26 cellular contexts compared by ENCODE assay signal in the genomic region with DNA sequence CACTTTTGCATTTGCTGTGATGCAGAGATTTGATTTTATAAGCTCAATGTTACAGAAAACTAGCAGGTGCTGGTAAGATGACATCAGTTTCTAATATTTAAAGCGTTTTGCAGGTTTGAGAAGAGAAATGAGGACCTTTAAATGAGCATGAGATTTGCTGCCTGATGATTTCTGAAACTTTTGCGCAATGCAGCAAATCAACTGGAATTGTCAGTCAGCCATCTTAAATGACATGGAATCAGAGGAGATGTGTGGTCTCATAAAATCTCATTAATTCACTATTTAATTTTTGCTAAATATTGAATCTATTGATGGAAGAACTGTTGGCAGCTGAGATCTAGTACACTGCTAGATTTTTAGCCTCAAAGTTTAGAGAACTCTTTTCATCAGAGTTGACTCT. TPM values are rescaled to one million over a fixed set of nuclear protein-coding genes. Genes with fewer than 3 reads are reported as not detected.
DNase-seq lines count a peak whose midpoint lies in the region; ATAC-seq and TF ChIP-seq lines count a peak whose summit lies in the region.
"Had no signal": no experiment of that assay in that cellular context is flagged by ENCODE, and none has a peak within 500 bp of the region (broad histone marks: within the 10 kb centered on the region; RNA-seq: fewer than 3 reads in every experiment).

No MANE protein-coding gene starts in this region.

- H3K79me2 ChIP-seq in DOHH2 (ENCODE audit: control insufficient read depth, low read length) = peaks cover 88% of the 10 kb centered on the region

- H3K27me3 Mint-ChIP-seq in activated CD4-positive, alpha-beta memory T cell treated with anti-CD3 and anti-CD28 coated beads for 36 hours = no peaks in the 10 kb centered on the region
- no peaks in the 10 kb centered on the region for H3K27me3 Mint-ChIP-seq in activated CD4-positive, alpha-beta memory T cell treated with anti-CD3 and anti-CD28 coated beads, Interleukin-2, amount 10 ng/mL, durations not matched to agents 7 days and 5 days
- no peaks in the 10 kb centered on the region for H3K27me3 Mint-ChIP-seq in activated T-helper 17 cell treated with anti-CD3 and anti-CD28 coated beads, Interleukin-2, amount 50 U/mL, for 72 hours
- H3K27me3 Mint-ChIP-seq: activated B cell treated with CpG ODN at 0.5 μM for 24 hours had no signal

- CTCF ChIA-PET in activated CD4-positive, alpha-beta memory T cell treated with anti-CD3 and anti-CD28 coated beads for 36 hours (lab: Charles Lee) = interaction anchor here (1.8 kb wide), 1 partner anchor 309 kb away, joined by 11 read pairs; no protein-coding TSS in a partner anchor
- CTCF ChIA-PET in activated CD4-positive, alpha-beta memory T cell treated with anti-CD3 and anti-CD28 coated beads, Interleukin-2, amount 10 ng/mL, durations not matched to agents 7 days and 5 days (lab: Charles Lee) = interaction anchor here (1.0 to 2.7 kb wide), 3 partner anchors 74 to 110 kb away, joined by 3 to 7 read pairs (median 6); partner anchors contain the start of gene PFKFB3

- no peaks in the 10 kb centered on the region for H3K9me3 Mint-ChIP-seq in activated CD4-positive, alpha-beta memory T cell treated with anti-CD3 and anti-CD28 coated beads for 36 hours
- no peaks in the 10 kb centered on the region for H3K9me3 Mint-ChIP-seq in activated CD4-positive, alpha-beta memory T cell treated with anti-CD3 and anti-CD28 coated beads, Interleukin-2, amount 10 ng/mL, durations not matched to agents 7 days and 5 days
- no peaks in the 10 kb centered on the region for H3K9me3 Mint-ChIP-seq in activated T-helper 17 cell treated with anti-CD3 and anti-CD28 coated beads, Interleukin-2, amount 50 U/mL, for 72 hours
- H3K9me3 Mint-ChIP-seq: activated B cell treated with CpG ODN at 0.5 μM for 24 hours; T-helper 1 cell treated with Interleukin-12 subunit alpha and Interleukin-12 subunit beta and Interleukin-4 antibody, amounts not matched to agents 30 μg/mL and 1 μg/mL, for 36 hours had no signal

- peaks cover 21% of the 10 kb centered on the region for H3K36me3 Mint-ChIP-seq in activated CD4-positive, alpha-beta memory T cell treated with anti-CD3 and anti-CD28 coated beads for 36 hours
- peaks cover 36% of the 10 kb centered on the region for H3K36me3 Mint-ChIP-seq in activated CD4-positive, alpha-beta memory T cell treated with anti-CD3 and anti-CD28 coated beads, Interleukin-2, amount 10 ng/mL, durations not matched to agents 7 days and 5 days (ENCODE audit: low read depth)
- H3K36me3 Mint-ChIP-seq in activated T-helper 17 cell treated with anti-CD3 and anti-CD28 coated beads, Interleukin-2, amount 50 U/mL, for 72 hours (ENCODE audit: low read depth) = peaks cover 75% of the 10 kb centered on the region

- H3K27me3 ChIP-seq in DOHH2 (ENCODE audit: control insufficient read depth, low read length) (no peaks in the 10 kb centered on the region), neutrophil (no peaks in the 10 kb centered on the region)
- H3K27me3 ChIP-seq: BLaER1, gastroesophageal sphincter, right atrium auricular region, SJSA1 had no signal

- peaks cover 77% of the 10 kb centered on the region for H3K36me3 ChIP-seq in DOHH2 (ENCODE audit: control insufficient read depth, low read length)
- peaks cover 10% of the 10 kb centered on the region for H3K36me3 ChIP-seq in neutrophil

- no peak for ATAC-seq in activated T-helper 17 cell treated with anti-CD3 and anti-CD28 coated beads, Interleukin-2, amount 50 U/mL, for 72 hours (replicated peaks)
- ATAC-seq: gastroesophageal sphincter, HCT116 had no signal

- POLR2A ChIA-PET in activated CD4-positive, alpha-beta memory T cell treated with anti-CD3 and anti-CD28 coated beads for 36 hours (lab: Charles Lee) = no interaction called here
- POLR2A ChIA-PET in activated CD4-positive, alpha-beta memory T cell treated with anti-CD3 and anti-CD28 coated beads, Interleukin-2, amount 10 ng/mL, durations not matched to agents 7 days and 5 days (lab: Charles Lee) = interaction anchor here (0.6 to 1.7 kb wide), 5 partner anchors 10 to 404 kb away, joined by 3 to 7 read pairs (median 4); no protein-coding TSS in a partner anchor

- H4K20me1 ChIP-seq in DOHH2 (ENCODE audit: control insufficient read depth, insufficient read depth, low read depth, low read length) = peaks cover 52% of the 10 kb centered on the region

- H3K4me3 ChIP-seq in DOHH2 (ENCODE audit: low read length) (no peak overlapping the region), neutrophil (ENCODE audit: low read depth in 1 of 2, low read length in 1 of 2) (peak overlapping the region; percentile 5 to 19)
- H3K4me3 ChIP-seq: BLaER1, gastroesophageal sphincter, right atrium auricular region, SJSA1 had no signal

- H3K4me1 Mint-ChIP-seq in activated CD4-positive, alpha-beta memory T cell treated with anti-CD3 and anti-CD28 coated beads for 36 hours (ENCODE audit: low read depth) = peaks cover 73% of the 10 kb centered on the region
- H3K4me1 Mint-ChIP-seq in activated CD4-positive, alpha-beta memory T cell treated with anti-CD3 and anti-CD28 coated beads, Interleukin-2, amount 10 ng/mL, durations not matched to agents 7 days and 5 days = peaks cover 75% of the 10 kb centered on the region
- peaks cover 44% of the 10 kb centered on the region for H3K4me1 Mint-ChIP-seq in activated T-helper 17 cell treated with anti-CD3 and anti-CD28 coated beads, Interleukin-2, amount 50 U/mL, for 72 hours

- H3K27ac ChIP-seq in DOHH2 (ENCODE audit: low read depth, low read length) (no peak overlapping the region), neutrophil (peak overlapping the region; percentile 77)
- H3K27ac ChIP-seq: BLaER1, right atrium auricular region, SJSA1 had no signal

- H3K4me2 ChIP-seq in DOHH2 (ENCODE audit: low read length) = peak overlapping the region; percentile 58; the same call in 1 of the 2 replicates

- H3K9me3 ChIP-seq in DOHH2 (ENCODE audit: control insufficient read depth, insufficient read depth, low read length) (no peaks in the 10 kb centered on the region), neutrophil (no peaks in the 10 kb centered on the region)
- H3K9me3 ChIP-seq: BLaER1, gastroesophageal sphincter, right atrium auricular region had no signal

- DNase-seq in activated CD4-positive, alpha-beta memory T cell treated with anti-CD3 and anti-CD28 coated beads for 36 hours = no peak
- DNase-seq in activated CD4-positive, alpha-beta memory T cell treated with anti-CD3 and anti-CD28 coated beads, Interleukin-2, amount 10 ng/mL, durations not matched to agents 7 days and 5 days = no peak
- DNase-seq in D341Med (ENCODE audit: low spot score) (no peak), GM19240 (ENCODE audit: insufficient read length, low spot score) (no peak), amygdala (lab: John Stamatoyannopoulos, UW) (no peak)
- DNase-seq: activated B cell treated with CpG ODN at 0.5 μM for 24 hours; activated naive CD4-positive, alpha-beta T cell; effector CD4-positive, alpha-beta T cell; kidney; mammary epithelial cell; MM.1S; NCI-H1694; NCI-H774; stimulated activated CD4-positive, alpha-beta T cell treated with anti-CD3 and anti-CD28 coated beads, Interleukin-12 subunit alpha, Interleukin-12 subunit beta, amount 100 ng/mL, for 4 hours; stimulated activated CD8-positive, alpha-beta memory T cell treated with anti-CD3 and anti-CD28 coated beads, Interleukin-4, amount 100 ng/mL, for 48 hours had no signal

- peak overlapping the region; percentile 13 for H3K27ac Mint-ChIP-seq in activated CD4-positive, alpha-beta memory T cell treated with anti-CD3 and anti-CD28 coated beads for 36 hours
- no peak overlapping the region for H3K27ac Mint-ChIP-seq in activated CD4-positive, alpha-beta memory T cell treated with anti-CD3 and anti-CD28 coated beads, Interleukin-2, amount 10 ng/mL, durations not matched to agents 7 days and 5 days
- H3K27ac Mint-ChIP-seq in activated T-helper 17 cell treated with anti-CD3 and anti-CD28 coated beads, Interleukin-2, amount 50 U/mL, for 72 hours = peak overlapping the region; percentile 53
- H3K27ac Mint-ChIP-seq: activated B cell treated with CpG ODN at 0.5 μM for 24 hours; T-helper 1 cell treated with Interleukin-12 subunit alpha and Interleukin-12 subunit beta and Interleukin-4 antibody, amounts not matched to agents 30 μg/mL and 1 μg/mL, for 36 hours had no signal

- H3F3A ChIP-seq in DOHH2 (ENCODE audit: control insufficient read depth, insufficient read depth) = peaks cover 4% of the 10 kb centered on the region; the same call in 1 of the 2 replicates

- no peak overlapping the region for H3K4me3 Mint-ChIP-seq in activated CD4-positive, alpha-beta memory T cell treated with anti-CD3 and anti-CD28 coated beads for 36 hours
- no peak overlapping the region for H3K4me3 Mint-ChIP-seq in activated CD4-positive, alpha-beta memory T cell treated with anti-CD3 and anti-CD28 coated beads, Interleukin-2, amount 10 ng/mL, durations not matched to agents 7 days and 5 days
- peak overlapping the region; percentile 95 for H3K4me3 Mint-ChIP-seq in activated T-helper 17 cell treated with anti-CD3 and anti-CD28 coated beads, Interleukin-2, amount 50 U/mL, for 72 hours
- H3K4me3 Mint-ChIP-seq: activated B cell treated with CpG ODN at 0.5 μM for 24 hours; T-helper 1 cell treated with Interleukin-12 subunit alpha and Interleukin-12 subunit beta and Interleukin-4 antibody, amounts not matched to agents 30 μg/mL and 1 μg/mL, for 36 hours had no signal

- H3K4me1 ChIP-seq in DOHH2 (ENCODE audit: control insufficient read depth, low read length) = peaks cover 45% of the 10 kb centered on the region
- H3K4me1 ChIP-seq in neutrophil (ENCODE audit: control insufficient read depth in 1 of 2, insufficient read depth in 1 of 2, low read depth in 1 of 2, low read length in 1 of 2) = peaks cover 53 to 67% of the 10 kb centered on the region in 2 experiments

- TF ChIP-seq CTCF in DOHH2 (IDR thresholded peaks at IDR 0.05; ENCODE audit: low read depth, low read length, poor library complexity, severe bottlenecking) (no peak), neutrophil (IDR thresholded peaks at IDR 0.05) (no peak)

- no peaks in the 10 kb centered on the region for H3K9me2 ChIP-seq in DOHH2 (replicated peaks; ENCODE audit: control insufficient read depth, low read length)

- intact Hi-C loops in activated CD4-positive, alpha-beta memory T cell treated with anti-CD3 and anti-CD28 coated beads for 36 hours (cut with micrococcal nuclease) = no loop called here

RNA-seq across cellular contexts. Expression of gene RBM17, which starts 3.9 kb away (rescaled TPM):
- total RNA-seq in activated CD4-positive, alpha-beta memory T cell treated with anti-CD3 and anti-CD28 coated beads for 36 hours = 100 to 1,000 TPM; 151 to 155 TPM
- total RNA-seq in activated CD4-positive, alpha-beta memory T cell treated with anti-CD3 and anti-CD28 coated beads, Interleukin-2, amount 10 ng/mL, durations not matched to agents 7 days and 5 days = 100 to 1,000 TPM; 155 to 157 TPM
- total RNA-seq in activated T-helper 17 cell treated with anti-CD3 and anti-CD28 coated beads, Interleukin-2, amount 50 U/mL, for 72 hours = 100 to 1,000 TPM; 157 to 253 TPM

RNA-seq across cellular contexts. Expression of gene IL2RA, which starts 30.6 kb away (rescaled TPM):
- total RNA-seq in activated CD4-positive, alpha-beta memory T cell treated with anti-CD3 and anti-CD28 coated beads for 36 hours = 100 to 1,000 TPM; 961 to 988 TPM
- 100 to 1,000 TPM; 437 to 446 TPM for total RNA-seq in activated CD4-positive, alpha-beta memory T cell treated with anti-CD3 and anti-CD28 coated beads, Interleukin-2, amount 10 ng/mL, durations not matched to agents 7 days and 5 days
- total RNA-seq in activated T-helper 17 cell treated with anti-CD3 and anti-CD28 coated beads, Interleukin-2, amount 50 U/mL, for 72 hours = 1,000 to 10,000 TPM; 1,342 to 1,348 TPM
- total RNA-seq: cerebellum, mammary epithelial cell, osteoblast, SJSA1 had no signal
